ENCODE assay signal across 30 cellular contexts in genomic region chr13:105928901-105929300, GRCh38.
"Had no signal": no experiment of that assay in that cellular context is flagged by ENCODE, and none has a peak within 500 bp of the region (broad histone marks: within the 10 kb centered on the region; RNA-seq: fewer than 3 reads in every experiment).

No MANE protein-coding gene starts in this region.

- H3K4me1 Mint-ChIP-seq: activated CD4-positive, alpha-beta memory T cell treated with anti-CD3 and anti-CD28 coated beads, Interleukin-2, amount 10 ng/mL, durations not matched to agents 7 days and 5 days; activated CD4-positive, alpha-beta T cell treated with anti-CD3 and anti-CD28 coated beads for 36 hours; activated CD4-positive, alpha-beta T cell treated with anti-CD3 and anti-CD28 coated beads, Interleukin-2, amount 10 ng/mL, durations not matched to agents 7 days and 5 days had no signal

- H3K27ac ChIP-seq: body of pancreas, esophagus muscularis mucosa, foreskin keratinocyte, gastrocnemius medialis, heart left ventricle had no signal

- H3K27me3 Mint-ChIP-seq: activated CD4-positive, alpha-beta memory T cell treated with anti-CD3 and anti-CD28 coated beads, Interleukin-2, amount 10 ng/mL, durations not matched to agents 7 days and 5 days; activated CD4-positive, alpha-beta T cell treated with anti-CD3 and anti-CD28 coated beads for 36 hours; activated CD4-positive, alpha-beta T cell treated with anti-CD3 and anti-CD28 coated beads, Interleukin-2, amount 10 ng/mL, durations not matched to agents 7 days and 5 days; activated naive CD8-positive, alpha-beta T cell had no signal

- H3K9me3 ChIP-seq: body of pancreas, esophagus muscularis mucosa, gastrocnemius medialis, heart left ventricle had no signal

- H3K4me3 Mint-ChIP-seq: activated CD4-positive, alpha-beta memory T cell treated with anti-CD3 and anti-CD28 coated beads, Interleukin-2, amount 10 ng/mL, durations not matched to agents 7 days and 5 days; activated CD4-positive, alpha-beta T cell treated with anti-CD3 and anti-CD28 coated beads for 36 hours; activated CD4-positive, alpha-beta T cell treated with anti-CD3 and anti-CD28 coated beads, Interleukin-2, amount 10 ng/mL, durations not matched to agents 7 days and 5 days; activated naive CD8-positive, alpha-beta T cell; activated T-cell treated with anti-CD3 and anti-CD28 coated beads, Interleukin-2, amount 50 U/mL, for 24 hours; activated T-cell treated with anti-CD3 and anti-CD28 coated beads, Interleukin-2, amount 50 U/mL, for 72 hours had no signal

- DNase-seq: activated CD4-positive, alpha-beta memory T cell treated with anti-CD3 and anti-CD28 coated beads, Interleukin-2, amount 10 ng/mL, durations not matched to agents 7 days and 5 days; activated CD4-positive, alpha-beta T cell treated with anti-CD3 and anti-CD28 coated beads for 36 hours; activated CD4-positive, alpha-beta T cell treated with anti-CD3 and anti-CD28 coated beads, Interleukin-2, amount 10 ng/mL, durations not matched to agents 7 days and 5 days; activated CD4-positive, alpha-beta T cell treated with anti-CD3 and anti-CD28 coated beads, Interleukin-2, amount 50 U/mL, for 4 hours; activated CD4-positive, CD25-positive, alpha-beta regulatory T cell; activated CD4-positive, CD25-positive, alpha-beta regulatory T cell treated with anti-CD3 and anti-CD28 coated beads, Interleukin-2, amount 50 U/mL, for 72 hours; activated CD8-positive, alpha-beta memory T cell treated with anti-CD3 and anti-CD28 coated beads, Interleukin-2, amount 50 U/mL, for 48 hours; activated gamma-delta T cell; activated naive CD4-positive, alpha-beta T cell; activated naive CD4-positive, alpha-beta T cell treated with anti-CD3 and anti-CD28 coated beads, Interleukin-2, amount 50 U/mL, for 16 hours; activated T-cell treated with anti-CD3 and anti-CD28 coated beads for 4 hours; activated T-cell treated with anti-CD3 and anti-CD28 coated beads, Interleukin-2, amount 50 U/mL, for 24 hours; activated T-cell treated with anti-CD3 and anti-CD28 coated beads, Interleukin-2, amount 50 U/mL, for 72 hours; amniotic stem cell; anterior cingulate cortex; body of pancreas; caudate nucleus; cortex of kidney; dermis blood vessel endothelial cell; effector CD8-positive, alpha-beta T cell; erythroblast; foreskin keratinocyte; gastrocnemius medialis; glutamatergic neuron; heart left ventricle; T-helper 2 cell had no signal

- FAIRE-seq: astrocyte, colon had no signal

- H3K27me3 ChIP-seq: body of pancreas, esophagus muscularis mucosa, foreskin keratinocyte, gastrocnemius medialis, heart left ventricle had no signal

- H3K36me3 Mint-ChIP-seq: activated naive CD8-positive, alpha-beta T cell had no signal

- H3K9me3 Mint-ChIP-seq: activated CD4-positive, alpha-beta memory T cell treated with anti-CD3 and anti-CD28 coated beads, Interleukin-2, amount 10 ng/mL, durations not matched to agents 7 days and 5 days; activated CD4-positive, alpha-beta T cell treated with anti-CD3 and anti-CD28 coated beads, Interleukin-2, amount 10 ng/mL, durations not matched to agents 7 days and 5 days; activated T-cell treated with anti-CD3 and anti-CD28 coated beads, Interleukin-2, amount 50 U/mL, for 24 hours; activated T-cell treated with anti-CD3 and anti-CD28 coated beads, Interleukin-2, amount 50 U/mL, for 72 hours had no signal

- H3K27ac Mint-ChIP-seq: activated CD4-positive, alpha-beta memory T cell treated with anti-CD3 and anti-CD28 coated beads, Interleukin-2, amount 10 ng/mL, durations not matched to agents 7 days and 5 days; activated CD4-positive, alpha-beta T cell treated with anti-CD3 and anti-CD28 coated beads for 36 hours; activated CD4-positive, alpha-beta T cell treated with anti-CD3 and anti-CD28 coated beads, Interleukin-2, amount 10 ng/mL, durations not matched to agents 7 days and 5 days; activated naive CD8-positive, alpha-beta T cell; activated T-cell treated with anti-CD3 and anti-CD28 coated beads, Interleukin-2, amount 50 U/mL, for 24 hours; activated T-cell treated with anti-CD3 and anti-CD28 coated beads, Interleukin-2, amount 50 U/mL, for 72 hours had no signal

- H3K36me3 ChIP-seq: esophagus muscularis mucosa, gastrocnemius medialis, heart left ventricle had no signal

- H3K4me1 ChIP-seq: body of pancreas, gastrocnemius medialis, heart left ventricle had no signal

- H3K4me3 ChIP-seq: body of pancreas, esophagus muscularis mucosa, gastrocnemius medialis, heart left ventricle had no signal
